1 cellular context compared by ENCODE assay signal in genomic region chr5:65674749-65675148, GRCh38.
TF ChIP-seq lines count a peak whose summit lies in the region.

No MANE protein-coding gene starts in this region.

TF ChIP-seq in HepG2, 621 proteins besides CTCF, POLR2A, EP300 and RAD21:
- TF ChIP-seq ZNF547 (CRISPR knock-in tag; IDR thresholded peaks at IDR 0.05) (no peak), HMG20B (CRISPR knock-in tag; conservative IDR thresholded peaks at IDR 0.05) (no peak), LBX2 (CRISPR knock-in tag; IDR thresholded peaks at IDR 0.05; ENCODE audit: borderline replicate concordance) (no peak), ZNF747 (CRISPR knock-in tag; IDR thresholded peaks at IDR 0.05; ENCODE audit: borderline replicate concordance) (no peak), SATB2 (CRISPR knock-in tag; IDR thresholded peaks at IDR 0.05) (no peak), ZNF160 (CRISPR knock-in tag; IDR thresholded peaks at IDR 0.05) (no peak), SMAD3 (CRISPR knock-in tag; IDR thresholded peaks at IDR 0.05) (no peak), ZNF468 (CRISPR knock-in tag; IDR thresholded peaks at IDR 0.05) (no peak), RARA (CRISPR knock-in tag; IDR thresholded peaks at IDR 0.05) (no peak), GTF2F1 (IDR thresholded peaks at IDR 0.05; ENCODE audit: low read length) (no peak), FOXA3 (CRISPR knock-in tag; IDR thresholded peaks at IDR 0.05) (no peak), ZNF451 (CRISPR knock-in tag; IDR thresholded peaks at IDR 0.05) (no peak), ZFP90 (CRISPR knock-in tag; IDR thresholded peaks at IDR 0.05; ENCODE audit: borderline replicate concordance) (no peak), SNAI1 (CRISPR knock-in tag; IDR thresholded peaks at IDR 0.05; ENCODE audit: borderline replicate concordance) (no peak), ZBTB39 (CRISPR knock-in tag; IDR thresholded peaks at IDR 0.05) (no peak), XBP1 (CRISPR knock-in tag; IDR thresholded peaks at IDR 0.05) (no peak), PHF21A (CRISPR knock-in tag; IDR thresholded peaks at IDR 0.05) (no peak)
- TF ChIP-seq, protein P1, sequence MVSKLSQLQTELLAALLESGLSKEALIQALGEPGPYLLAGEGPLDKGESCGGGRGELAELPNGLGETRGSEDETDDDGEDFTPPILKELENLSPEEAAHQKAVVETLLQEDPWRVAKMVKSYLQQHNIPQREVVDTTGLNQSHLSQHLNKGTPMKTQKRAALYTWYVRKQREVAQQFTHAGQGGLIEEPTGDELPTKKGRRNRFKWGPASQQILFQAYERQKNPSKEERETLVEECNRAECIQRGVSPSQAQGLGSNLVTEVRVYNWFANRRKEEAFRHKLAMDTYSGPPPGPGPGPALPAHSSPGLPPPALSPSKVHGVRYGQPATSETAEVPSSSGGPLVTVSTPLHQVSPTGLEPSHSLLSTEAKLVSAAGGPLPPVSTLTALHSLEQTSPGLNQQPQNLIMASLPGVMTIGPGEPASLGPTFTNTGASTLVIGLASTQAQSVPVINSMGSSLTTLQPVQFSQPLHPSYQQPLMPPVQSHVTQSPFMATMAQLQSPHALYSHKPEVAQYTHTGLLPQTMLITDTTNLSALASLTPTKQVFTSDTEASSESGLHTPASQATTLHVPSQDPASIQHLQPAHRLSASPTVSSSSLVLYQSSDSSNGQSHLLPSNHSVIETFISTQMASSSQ (IDR thresholded peaks at IDR 0.05; ENCODE audit: low read depth): no peak
- TF ChIP-seq, protein P1 (CRISPR knock-in tag; IDR thresholded peaks at IDR 0.05; ENCODE audit: borderline replicate concordance): no peak
- TF ChIP-seq, protein P2, sequence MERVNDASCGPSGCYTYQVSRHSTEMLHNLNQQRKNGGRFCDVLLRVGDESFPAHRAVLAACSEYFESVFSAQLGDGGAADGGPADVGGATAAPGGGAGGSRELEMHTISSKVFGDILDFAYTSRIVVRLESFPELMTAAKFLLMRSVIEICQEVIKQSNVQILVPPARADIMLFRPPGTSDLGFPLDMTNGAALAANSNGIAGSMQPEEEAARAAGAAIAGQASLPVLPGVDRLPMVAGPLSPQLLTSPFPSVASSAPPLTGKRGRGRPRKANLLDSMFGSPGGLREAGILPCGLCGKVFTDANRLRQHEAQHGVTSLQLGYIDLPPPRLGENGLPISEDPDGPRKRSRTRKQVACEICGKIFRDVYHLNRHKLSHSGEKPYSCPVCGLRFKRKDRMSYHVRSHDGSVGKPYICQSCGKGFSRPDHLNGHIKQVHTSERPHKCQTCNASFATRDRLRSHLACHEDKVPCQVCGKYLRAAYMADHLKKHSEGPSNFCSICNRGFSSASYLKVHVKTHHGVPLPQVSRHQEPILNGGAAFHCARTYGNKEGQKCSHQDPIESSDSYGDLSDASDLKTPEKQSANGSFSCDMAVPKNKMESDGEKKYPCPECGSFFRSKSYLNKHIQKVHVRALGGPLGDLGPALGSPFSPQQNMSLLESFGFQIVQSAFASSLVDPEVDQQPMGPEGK (CRISPR knock-in tag; IDR thresholded peaks at IDR 0.05): no peak
